8 cellular contexts compared by ENCODE assay signal in the genomic region with DNA sequence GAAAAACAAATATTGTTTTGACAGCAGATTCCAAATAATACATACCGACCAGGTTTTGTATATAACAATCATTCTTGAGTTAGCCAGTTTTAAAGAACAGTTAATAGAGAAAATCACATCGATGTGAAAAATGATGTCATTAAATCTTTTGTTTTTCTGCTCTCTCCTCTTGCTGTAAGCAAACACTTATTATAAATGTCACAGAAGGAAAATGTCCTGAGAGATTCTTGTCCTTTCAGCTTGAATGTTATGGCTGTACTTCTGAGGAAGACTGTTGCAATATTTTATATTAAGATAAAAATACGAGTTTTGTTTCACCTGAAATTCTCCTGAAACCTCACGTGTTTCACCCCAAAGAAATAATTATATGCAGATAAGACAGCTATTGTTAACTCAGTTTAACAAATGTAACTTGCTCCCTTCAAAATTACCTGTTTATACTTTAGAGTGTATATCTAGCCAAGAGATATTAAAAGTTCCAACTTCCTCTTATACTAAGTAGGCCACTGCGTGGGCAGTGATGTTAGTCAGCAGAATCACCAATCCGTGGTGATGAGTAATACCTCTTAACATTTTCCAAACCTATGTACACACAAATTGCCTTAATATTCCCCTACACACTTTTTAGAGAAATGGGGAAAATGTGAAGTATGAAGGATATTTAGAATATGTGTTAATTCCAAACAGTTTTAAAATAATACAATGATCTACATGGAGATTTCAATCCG.
DNase-seq lines count a peak whose midpoint lies in the region; ATAC-seq and FAIRE-seq lines count a peak whose summit lies in the region.

No MANE protein-coding gene starts in this region.

- H3K27me3 Mint-ChIP-seq in T-cell (no peaks in the 10 kb centered on the region), T-helper 17 cell (no peaks in the 10 kb centered on the region)

- peak; percentile 36 for DNase-seq in left cardiac atrium
- no peak for DNase-seq in cardiac septum (ENCODE audit: low spot score)
- peak; percentile 88 for DNase-seq in OCI-M1 (lab: John Stamatoyannopoulos, UW)
- DNase-seq in fibroblast of peridontal ligament (ENCODE audit: extremely low read depth), result peak; percentile 82
- DNase-seq in urothelium cell line (ENCODE audit: low spot score), result peak; percentile 46
- DNase-seq in NCI-H524 (lab: John Stamatoyannopoulos, UW), result no peak
- no peak for DNase-seq in T-cell
- no peak for DNase-seq in T-helper 17 cell

- H3K27ac Mint-ChIP-seq in T-cell (no peak overlapping the region), T-helper 17 cell (no peak overlapping the region)

- H3K9me3 Mint-ChIP-seq in T-cell, result peaks cover 0 to 3% (median 0%) of the 10 kb centered on the region in 3 donors

- CTCF ChIA-PET in T-cell (lab: Charles Lee), result no interaction called here

- H3K4me1 Mint-ChIP-seq in T-cell (no peaks in the 10 kb centered on the region), T-helper 17 cell (peaks cover 5% of the 10 kb centered on the region)

- intact Hi-C loops in left cardiac atrium (cut with DNase I), result no loop called here
- intact Hi-C loops in cardiac septum (cut with DNase I), result no loop called here

- ATAC-seq in left cardiac atrium (peak; percentile 63 to 93), T-cell (replicated peaks in 1 of 4) (no peak), T-helper 17 cell (no peak)

- H3K36me3 Mint-ChIP-seq in T-cell, result no peaks in the 10 kb centered on the region
- no peaks in the 10 kb centered on the region for H3K36me3 Mint-ChIP-seq in T-helper 17 cell (ENCODE audit: low read depth)

- peak; percentile 52 for FAIRE-seq in urothelium cell line (lab: Jason Lieb, UNC)

- H3K4me3 Mint-ChIP-seq in T-cell, result no peak overlapping the region
- no peak overlapping the region for H3K4me3 Mint-ChIP-seq in T-helper 17 cell

- POLR2A ChIA-PET in T-cell (lab: Charles Lee), result no interaction called here

- H3K9me3 ChIP-seq in T-helper 17 cell (ENCODE audit: control insufficient read depth, low read length, poor library complexity, severe bottlenecking), result no peaks in the 10 kb centered on the region

Comparison
In these comparisons a context has a peak if more than half of its experiments do, and no peak if none do; other contexts are left out.
1. DNase-seq: peak in left cardiac atrium (single experiment), OCI-M1 (single experiment), fibroblast of peridontal ligament (single experiment) and urothelium cell line (single experiment); none in cardiac septum (single experiment), NCI-H524 (0 of 2), T-cell (0 of 34) and T-helper 17 cell (0 of 3).
2. ATAC-seq: peak in left cardiac atrium (2 of 2); none in T-cell (0 of 4) and T-helper 17 cell (single experiment).